ENCODE assay signal across 29 cellular contexts in the genomic region with DNA sequence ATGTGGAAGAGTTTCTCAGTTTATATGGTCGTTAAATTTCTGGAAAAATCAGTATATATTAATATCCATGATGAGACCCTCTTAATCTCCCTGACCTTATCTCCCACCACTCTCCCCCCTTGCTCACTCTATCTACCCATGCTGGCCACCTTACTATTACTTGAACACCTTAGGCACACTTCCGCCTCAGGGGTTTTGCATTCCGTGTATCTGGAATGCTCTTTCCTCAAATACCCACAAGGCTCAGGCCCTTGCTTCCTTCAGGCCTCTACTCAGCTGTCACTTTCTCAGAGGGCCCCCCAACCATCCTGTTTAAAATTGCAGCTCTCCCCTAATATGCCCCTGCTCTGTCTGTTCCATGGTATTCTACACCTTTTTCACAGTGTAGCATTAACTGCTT. TPM values are rescaled to one million over a fixed set of nuclear protein-coding genes. Genes with fewer than 3 reads are reported as not detected.
A peak's percentile ranks its signal among the peaks of the same experiment; 100 is the strongest.
DNase-seq lines count a peak whose midpoint lies in the region; ATAC-seq and TF ChIP-seq lines count a peak whose summit lies in the region.
"Had no signal": no experiment of that assay in that cellular context is flagged by ENCODE, and none has a peak within 500 bp of the region (broad histone marks: within the 10 kb centered on the region; RNA-seq: fewer than 3 reads in every experiment).

No MANE protein-coding gene starts in this region.

- H3K4me3 Mint-ChIP-seq in activated CD8-positive, alpha-beta T cell treated with anti-CD3 and anti-CD28 coated beads for 36 hours, result peak overlapping the region; percentile 14
- H3K4me3 Mint-ChIP-seq in activated CD8-positive, alpha-beta T cell treated with anti-CD3 and anti-CD28 coated beads, Interleukin-2, amount 10 ng/mL, durations not matched to agents 7 days and 5 days, result no peak overlapping the region
- H3K4me3 Mint-ChIP-seq in activated B cell treated with CpG ODN at 0.5 μM for 24 hours, result peak overlapping the region; percentile 15
- H3K4me3 Mint-ChIP-seq in nephron progenitor cell, result peak overlapping the region; percentile 48

- no peaks in the 10 kb centered on the region for H3K9me3 Mint-ChIP-seq in activated CD8-positive, alpha-beta T cell treated with anti-CD3 and anti-CD28 coated beads for 36 hours
- no peaks in the 10 kb centered on the region for H3K9me3 Mint-ChIP-seq in activated CD8-positive, alpha-beta T cell treated with anti-CD3 and anti-CD28 coated beads, Interleukin-2, amount 10 ng/mL, durations not matched to agents 7 days and 5 days (ENCODE audit: insufficient read depth)
- H3K9me3 Mint-ChIP-seq in activated B cell treated with CpG ODN at 0.5 μM for 24 hours (no peaks in the 10 kb centered on the region), nephron progenitor cell (peaks cover 34% of the 10 kb centered on the region)
- H3K9me3 Mint-ChIP-seq: activated CD4-positive, alpha-beta T cell treated with anti-CD3 and anti-CD28 coated beads, Interleukin-2, amount 10 ng/mL, durations not matched to agents 7 days and 5 days had no signal

- H3K4me1 ChIP-seq in DND-41 (ENCODE audit: insufficient read depth, low read length), result peaks cover 27% of the 10 kb centered on the region
- H3K4me1 ChIP-seq: breast epithelium, lower lobe of right lung had no signal

- no peak for DNase-seq in activated CD8-positive, alpha-beta T cell treated with anti-CD3 and anti-CD28 coated beads for 36 hours
- no peak for DNase-seq in activated CD8-positive, alpha-beta T cell treated with anti-CD3 and anti-CD28 coated beads, Interleukin-2, amount 10 ng/mL, durations not matched to agents 7 days and 5 days
- DNase-seq in DND-41 (no peak), activated B cell treated with CpG ODN at 0.5 μM for 24 hours (no peak), nephron progenitor cell (no peak), AG20443 (ENCODE audit: low spot score) (no peak), NCI-H1436 treated with DMSO at 0.1 percent for 48 hours (lab: John Stamatoyannopoulos, UW) (no peak), dorsolateral prefrontal cortex (no peak)
- DNase-seq: activated CD4-positive, alpha-beta T cell treated with anti-CD3 and anti-CD28 coated beads, Interleukin-2, amount 10 ng/mL, durations not matched to agents 7 days and 5 days; activated naive CD4-positive, alpha-beta T cell treated with anti-CD3 and anti-CD28 coated beads, Interleukin-2, amount 50 U/mL, for 16 hours; DMS153; gastrocnemius medialis; KBM-7; lower lobe of right lung; MG63; NCI-H1417; NCI-H2029 treated with DMSO at 0.1 percent for 48 hours; NCI-H524 treated with DMSO at 0.1 percent for 48 hours; NK-92 treated with Interleukin-12 subunit alpha and Interleukin-12 subunit beta, amount 100 ng/mL, for 24 hours; Right ventricle myocardium superior; small intestine; stimulated activated naive CD4-positive, alpha-beta T cell; WERI-Rb-1 had no signal

- POLR2A ChIA-PET in activated CD8-positive, alpha-beta T cell treated with anti-CD3 and anti-CD28 coated beads for 36 hours (lab: Charles Lee), result no interaction called here
- POLR2A ChIA-PET in activated CD8-positive, alpha-beta T cell treated with anti-CD3 and anti-CD28 coated beads, Interleukin-2, amount 10 ng/mL, durations not matched to agents 7 days and 5 days (lab: Charles Lee), result no interaction called here
- POLR2A ChIA-PET in activated B cell treated with CpG ODN at 0.5 μM for 24 hours (lab: Charles Lee), result no interaction called here

- no peak overlapping the region for H3K27ac Mint-ChIP-seq in activated CD8-positive, alpha-beta T cell treated with anti-CD3 and anti-CD28 coated beads for 36 hours
- H3K27ac Mint-ChIP-seq in activated CD8-positive, alpha-beta T cell treated with anti-CD3 and anti-CD28 coated beads, Interleukin-2, amount 10 ng/mL, durations not matched to agents 7 days and 5 days, result no peak overlapping the region
- H3K27ac Mint-ChIP-seq in activated B cell treated with CpG ODN at 0.5 μM for 24 hours (no peak overlapping the region), nephron progenitor cell (no peak overlapping the region)
- H3K27ac Mint-ChIP-seq: activated CD4-positive, alpha-beta T cell treated with anti-CD3 and anti-CD28 coated beads, Interleukin-2, amount 10 ng/mL, durations not matched to agents 7 days and 5 days had no signal

- peak overlapping the region; percentile 88 for H3K4me2 ChIP-seq in DND-41 (ENCODE audit: insufficient read depth, low read length)

- H3K4me3 ChIP-seq in DND-41 (ENCODE audit: low read depth in 1 of 2, low read length in 2 of 2) (no peak overlapping the region), dorsolateral prefrontal cortex (peak overlapping the region in 2 of 59 donors; percentile 64 to 73)
- H3K4me3 ChIP-seq: breast epithelium, hepatocyte, lower lobe of right lung, MG63, thoracic aorta had no signal

- no peak for ATAC-seq in activated CD8-positive, alpha-beta T cell treated with anti-CD3 and anti-CD28 coated beads for 36 hours
- ATAC-seq in activated CD8-positive, alpha-beta T cell treated with anti-CD3 and anti-CD28 coated beads, Interleukin-2, amount 10 ng/mL, durations not matched to agents 7 days and 5 days, result no peak
- no peak for ATAC-seq in DND-41 (ENCODE audit: insufficient read depth, low read depth)
- ATAC-seq in activated B cell treated with CpG ODN at 0.5 μM for 24 hours (ENCODE audit: low read depth), result no peak
- ATAC-seq: gastrocnemius medialis, lower lobe of right lung had no signal

- H3K27me3 ChIP-seq in DND-41 (ENCODE audit: insufficient read depth, low read length, poor library complexity) (no peaks in the 10 kb centered on the region), dorsolateral prefrontal cortex (peaks cover 0 to 67% (median 10%) of the 10 kb centered on the region in 45 donors)
- H3K27me3 ChIP-seq: gastrocnemius medialis, hepatocyte, MG63 had no signal

- peaks cover 14% of the 10 kb centered on the region; the same call in 1 of the 2 replicates for H3K36me3 ChIP-seq in DND-41 (ENCODE audit: insufficient read depth, low read length)
- H3K36me3 ChIP-seq: breast epithelium, MG63, thoracic aorta had no signal

- no peak for TF ChIP-seq CTCF in activated CD8-positive, alpha-beta T cell treated with anti-CD3 and anti-CD28 coated beads for 36 hours (IDR thresholded peaks at IDR 0.05)
- no peak for TF ChIP-seq CTCF in DND-41 (IDR thresholded peaks at IDR 0.05; ENCODE audit: borderline replicate concordance, extremely low read depth, low read length, poor library complexity, severe bottlenecking)
- no peak for TF ChIP-seq CTCF in activated B cell treated with CpG ODN at 0.5 μM for 24 hours (IDR thresholded peaks at IDR 0.05)
- TF ChIP-seq CTCF in nephron progenitor cell (IDR thresholded peaks at IDR 0.05), result no peak
- TF ChIP-seq CTCF in dorsolateral prefrontal cortex (IDR thresholded peaks at IDR 0.05 in 54 of 56, conservative IDR thresholded peaks at IDR 0.05 in 2 of 56; ENCODE audit: low read depth in 1 of 56, partially characterized antibody in 56 of 56), result no peak

- intact Hi-C loops in activated CD8-positive, alpha-beta T cell treated with anti-CD3 and anti-CD28 coated beads for 36 hours (cut with micrococcal nuclease), result no loop called here
- intact Hi-C loops in activated B cell treated with CpG ODN at 0.5 μM for 24 hours (cut with micrococcal nuclease), result no loop called here
- intact Hi-C loops in dorsolateral prefrontal cortex (cut with DNase I), result loop anchor here in 1 of 2 donors (10.0 kb wide), 1 partner anchor 129 kb away; the partner anchor contains the start of gene KDM5C

- H3K36me3 Mint-ChIP-seq in activated CD8-positive, alpha-beta T cell treated with anti-CD3 and anti-CD28 coated beads for 36 hours (ENCODE audit: low read depth), result no peaks in the 10 kb centered on the region
- peaks cover 4% of the 10 kb centered on the region for H3K36me3 Mint-ChIP-seq in activated CD8-positive, alpha-beta T cell treated with anti-CD3 and anti-CD28 coated beads, Interleukin-2, amount 10 ng/mL, durations not matched to agents 7 days and 5 days (ENCODE audit: low read depth)
- H3K36me3 Mint-ChIP-seq in activated B cell treated with CpG ODN at 0.5 μM for 24 hours (ENCODE audit: low read depth), result peaks cover 9% of the 10 kb centered on the region
- peaks cover 10% of the 10 kb centered on the region for H3K36me3 Mint-ChIP-seq in nephron progenitor cell (ENCODE audit: low read depth)

- H3K27ac ChIP-seq in DND-41 (ENCODE audit: low read length), result no peak overlapping the region
- H3K27ac ChIP-seq in dorsolateral prefrontal cortex, result no peak overlapping the region
- H3K27ac ChIP-seq: breast epithelium, hepatocyte, lower lobe of right lung, parathyroid adenoma, thoracic aorta, WERI-Rb-1 had no signal

- no peak overlapping the region for H3K9ac ChIP-seq in DND-41 (ENCODE audit: low read depth, low read length)
- H3K9ac ChIP-seq: parathyroid adenoma had no signal

- no peak overlapping the region for H2AFZ ChIP-seq in DND-41 (ENCODE audit: low read depth, low read length)
- H2AFZ ChIP-seq: hepatocyte, parathyroid adenoma had no signal

- CTCF ChIA-PET in activated CD8-positive, alpha-beta T cell treated with anti-CD3 and anti-CD28 coated beads for 36 hours (lab: Charles Lee), result interaction anchor here (0.7 kb wide), 1 partner anchor 267 kb away, joined by 3 read pairs; no protein-coding TSS in a partner anchor
- CTCF ChIA-PET in activated CD8-positive, alpha-beta T cell treated with anti-CD3 and anti-CD28 coated beads, Interleukin-2, amount 10 ng/mL, durations not matched to agents 7 days and 5 days (lab: Charles Lee), result no interaction called here
- CTCF ChIA-PET in activated B cell treated with CpG ODN at 0.5 μM for 24 hours (lab: Charles Lee), result no interaction called here

- no peaks in the 10 kb centered on the region for H3K9me3 ChIP-seq in DND-41 (ENCODE audit: insufficient read depth, low read length, severe bottlenecking)
- H3K9me3 ChIP-seq: breast epithelium, gastrocnemius medialis, HAP-1, lower lobe of right lung, MG63, thoracic aorta had no signal

- H3K4me1 Mint-ChIP-seq in activated CD8-positive, alpha-beta T cell treated with anti-CD3 and anti-CD28 coated beads for 36 hours (ENCODE audit: low read depth), result peaks cover 9% of the 10 kb centered on the region
- peaks cover 18% of the 10 kb centered on the region for H3K4me1 Mint-ChIP-seq in activated CD8-positive, alpha-beta T cell treated with anti-CD3 and anti-CD28 coated beads, Interleukin-2, amount 10 ng/mL, durations not matched to agents 7 days and 5 days (ENCODE audit: low read depth)
- H3K4me1 Mint-ChIP-seq in activated B cell treated with CpG ODN at 0.5 μM for 24 hours, result peaks cover 16% of the 10 kb centered on the region
- peaks cover 19% of the 10 kb centered on the region for H3K4me1 Mint-ChIP-seq in nephron progenitor cell

- H3K27me3 Mint-ChIP-seq in activated CD8-positive, alpha-beta T cell treated with anti-CD3 and anti-CD28 coated beads for 36 hours, result no peaks in the 10 kb centered on the region
- H3K27me3 Mint-ChIP-seq in activated CD8-positive, alpha-beta T cell treated with anti-CD3 and anti-CD28 coated beads, Interleukin-2, amount 10 ng/mL, durations not matched to agents 7 days and 5 days (ENCODE audit: low read depth), result no peaks in the 10 kb centered on the region
- H3K27me3 Mint-ChIP-seq in activated B cell treated with CpG ODN at 0.5 μM for 24 hours, result no peaks in the 10 kb centered on the region
- no peaks in the 10 kb centered on the region for H3K27me3 Mint-ChIP-seq in nephron progenitor cell (ENCODE audit: low read depth, poor library complexity)
- H3K27me3 Mint-ChIP-seq: activated CD4-positive, alpha-beta T cell treated with anti-CD3 and anti-CD28 coated beads, Interleukin-2, amount 10 ng/mL, durations not matched to agents 7 days and 5 days had no signal

- no peaks in the 10 kb centered on the region for H4K20me1 ChIP-seq in DND-41 (ENCODE audit: insufficient read depth, low read length)

- peaks cover 24% of the 10 kb centered on the region for H3K79me2 ChIP-seq in DND-41 (ENCODE audit: insufficient read depth, low read length)
- H3K79me2 ChIP-seq: parathyroid adenoma had no signal

RNA-seq across cellular contexts. Expression of gene KANTR, which starts 1.9 kb away (rescaled TPM):
- 10 to 100 TPM; 11.1 to 11.7 TPM for total RNA-seq in activated CD8-positive, alpha-beta T cell treated with anti-CD3 and anti-CD28 coated beads for 36 hours
- 10 to 100 TPM; 11.5 to 11.6 TPM for total RNA-seq in activated CD8-positive, alpha-beta T cell treated with anti-CD3 and anti-CD28 coated beads, Interleukin-2, amount 10 ng/mL, durations not matched to agents 7 days and 5 days
- total RNA-seq in activated B cell treated with CpG ODN at 0.5 μM for 24 hours, result 11.2 and 12.0 TPM in 2 replicates
- 10 to 100 TPM; 25.4 to 60.7 (median 42.0) TPM for total RNA-seq in dorsolateral prefrontal cortex

RNA-seq across cellular contexts. Expression of gene TSPYL2, which starts 13.6 kb away (rescaled TPM):
- total RNA-seq in activated CD8-positive, alpha-beta T cell treated with anti-CD3 and anti-CD28 coated beads for 36 hours, result 10 to 100 TPM; 56.8 to 61.0 TPM
- 10 to 100 TPM; 18.1 to 20.0 TPM for total RNA-seq in activated CD8-positive, alpha-beta T cell treated with anti-CD3 and anti-CD28 coated beads, Interleukin-2, amount 10 ng/mL, durations not matched to agents 7 days and 5 days
- total RNA-seq in activated B cell treated with CpG ODN at 0.5 μM for 24 hours, result 48.2 and 49.7 TPM in 2 replicates
- total RNA-seq in dorsolateral prefrontal cortex, result 100 to 1,000 TPM in 118 of 120 experiments, 10 to 100 TPM in 2; 82.1 to 367 (median 187) TPM

RNA-seq across cellular contexts. Expression of gene GPR173, which starts 47.2 kb away (rescaled TPM):
- total RNA-seq in activated CD8-positive, alpha-beta T cell treated with anti-CD3 and anti-CD28 coated beads for 36 hours, result under 1 TPM; 0.36 to 0.70 TPM
- not detected for total RNA-seq in activated CD8-positive, alpha-beta T cell treated with anti-CD3 and anti-CD28 coated beads, Interleukin-2, amount 10 ng/mL, durations not matched to agents 7 days and 5 days
- total RNA-seq in activated B cell treated with CpG ODN at 0.5 μM for 24 hours (0.10 and 0.16 TPM in 2 replicates), dorsolateral prefrontal cortex (10 to 100 TPM; 13.8 to 28.3 (median 20.2) TPM)
- total RNA-seq: activated CD4-positive, alpha-beta T cell treated with anti-CD3 and anti-CD28 coated beads, Interleukin-2, amount 10 ng/mL, durations not matched to agents 7 days and 5 days; G401 had no signal

Comparison
In these comparisons a context has a peak if more than half of its experiments do, and no peak if none do; other contexts are left out.
1. RNA of gene GPR173, which starts 47.2 kb away (total RNA-seq): 13.8 to 28.3 TPM in dorsolateral prefrontal cortex; 0.36 to 0.70 TPM in activated CD8-positive, alpha-beta T cell treated with anti-CD3 and anti-CD28 coated beads for 36 hours, 0.10 to 0.16 TPM in activated B cell treated with CpG ODN at 0.5 μM for 24 hours and not detected in activated CD8-positive, alpha-beta T cell treated with anti-CD3 and anti-CD28 coated beads, Interleukin-2, amount 10 ng/mL, durations not matched to agents 7 days and 5 days; every median in the first group is over 4 times any median in the second.